24 cellular contexts compared by ENCODE assay signal in the genomic region with DNA sequence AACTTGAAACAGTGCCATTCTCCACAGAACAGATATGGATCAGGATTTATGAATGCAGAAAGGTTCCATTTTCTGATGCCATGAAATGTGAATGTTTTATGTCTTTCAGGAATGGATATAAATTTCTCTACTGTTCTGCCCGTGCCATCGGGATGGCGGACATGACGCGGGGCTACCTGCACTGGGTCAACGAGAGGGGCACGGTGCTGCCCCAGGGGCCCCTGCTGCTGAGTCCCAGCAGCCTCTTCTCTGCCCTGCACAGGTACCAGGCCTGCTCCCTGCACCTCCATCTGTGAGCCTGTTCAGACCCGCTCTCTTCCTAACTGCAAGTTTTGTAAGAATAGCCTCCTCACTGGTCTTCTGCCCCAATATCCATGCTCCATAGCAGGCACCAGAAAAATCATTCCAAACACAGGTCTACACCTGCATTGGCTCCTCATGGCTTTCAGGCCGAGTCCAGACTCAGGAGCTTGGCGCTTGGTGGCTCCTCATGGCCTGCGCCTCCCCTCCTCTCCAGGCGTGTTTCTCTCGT.
"Had no signal": no experiment of that assay in that cellular context is flagged by ENCODE, and none has a peak within 500 bp of the region (broad histone marks: within the 10 kb centered on the region; RNA-seq: fewer than 3 reads in every experiment).

No MANE protein-coding gene starts in this region.

- FAIRE-seq: colon, keratinocyte had no signal

- H3K4me3 Mint-ChIP-seq: natural killer cell; neural crest cell; stimulated activated naive CD8-positive, alpha-beta T cell treated with anti-CD3 and anti-CD28 coated beads, Interleukin-15, amount 100 ng/mL, for 72 hours had no signal

- H3K9ac ChIP-seq: parathyroid adenoma had no signal

- ATAC-seq: esophagus mucosa; gastrocnemius medialis; left ventricle myocardium superior; lower lobe of right lung; natural killer cell; sciatic nerve; stimulated activated naive CD8-positive, alpha-beta T cell treated with anti-CD3 and anti-CD28 coated beads, Interleukin-15, amount 100 ng/mL, for 72 hours had no signal

- H3K9me3 ChIP-seq: gastrocnemius medialis, lower lobe of right lung, suprapubic skin, transverse colon had no signal

- H3K4me2 ChIP-seq: smooth muscle cell had no signal

- H3K27me3 Mint-ChIP-seq: progenitor cell of endocrine pancreas; stimulated activated naive CD8-positive, alpha-beta T cell treated with anti-CD3 and anti-CD28 coated beads, Interleukin-15, amount 100 ng/mL, for 72 hours had no signal

- H3K79me2 ChIP-seq: parathyroid adenoma had no signal

- H3K27ac Mint-ChIP-seq: progenitor cell of endocrine pancreas; stimulated activated naive CD8-positive, alpha-beta T cell treated with anti-CD3 and anti-CD28 coated beads, Interleukin-15, amount 100 ng/mL, for 72 hours had no signal

- DNase-seq: dorsolateral prefrontal cortex; effector CD4-positive, alpha-beta T cell; foreskin fibroblast; gastrocnemius medialis; left ventricle myocardium superior; lower lobe of right lung; natural killer cell; stimulated activated CD4-positive, alpha-beta T cell treated with anti-CD3 and anti-CD28 coated beads, Interleukin-12 subunit alpha, Interleukin-12 subunit beta, amount 100 ng/mL, for 4 hours; stimulated activated CD4-positive, alpha-beta T cell treated with anti-CD3 and anti-CD28 coated beads, Interleukin-1b, Interleukin-23, amount 100 ng/mL, for 48 hours; stimulated activated CD4-positive, alpha-beta T cell treated with anti-CD3 and anti-CD28 coated beads, Interleukin-4, amount 100 ng/mL, for 1 hour; stimulated activated CD8-positive, alpha-beta memory T cell treated with anti-CD3 and anti-CD28 coated beads, Interleukin-4, amount 100 ng/mL, for 48 hours; stimulated activated naive CD4-positive, alpha-beta T cell; stimulated activated naive CD8-positive, alpha-beta T cell treated with anti-CD3 and anti-CD28 coated beads, Interleukin-15, amount 100 ng/mL, for 72 hours; transverse colon had no signal

- H2AFZ ChIP-seq: parathyroid adenoma had no signal

- H3K4me1 Mint-ChIP-seq: neural crest cell; stimulated activated naive CD8-positive, alpha-beta T cell treated with anti-CD3 and anti-CD28 coated beads, Interleukin-15, amount 100 ng/mL, for 72 hours had no signal

- H3K27me3 ChIP-seq: dorsolateral prefrontal cortex, gastrocnemius medialis, suprapubic skin, transverse colon had no signal

- H3K4me1 ChIP-seq: lower lobe of right lung, suprapubic skin, transverse colon had no signal

- H3K9me3 Mint-ChIP-seq: natural killer cell; stimulated activated naive CD8-positive, alpha-beta T cell treated with anti-CD3 and anti-CD28 coated beads, Interleukin-15, amount 100 ng/mL, for 72 hours had no signal

- H3K27ac ChIP-seq: dorsolateral prefrontal cortex, epithelial cell of prostate, gastrocnemius medialis, lower lobe of right lung, parathyroid adenoma, suprapubic skin, transverse colon had no signal

- H3K4me3 ChIP-seq: dorsolateral prefrontal cortex, gastrocnemius medialis, lower lobe of right lung, smooth muscle cell, suprapubic skin, transverse colon had no signal
